In genomic region chr4:8860892-8861575, GRCh38 we compare ENCODE assay signal across 2 cellular contexts.
TF ChIP-seq lines count a peak whose summit lies in the region.

No MANE protein-coding gene starts in this region.

TF ChIP-seq in SK-N-SH, 30 proteins besides CTCF, POLR2A, EP300 and RAD21 (continued from another document):
- no peak for TF ChIP-seq NFIC (IDR thresholded peaks at IDR 0.05; ENCODE audit: borderline replicate concordance)
- no peak for TF ChIP-seq JUND (IDR thresholded peaks at IDR 0.05)
- TF ChIP-seq TAF1 (IDR thresholded peaks at IDR 0.05; ENCODE audit: borderline replicate concordance, low read depth, low read length), result no peak
- TF ChIP-seq MXI1 (IDR thresholded peaks at IDR 0.05; ENCODE audit: low read depth, low read length), result no peak
- TF ChIP-seq ELF1 (IDR thresholded peaks at IDR 0.05), result no peak
- TF ChIP-seq PBX3 (IDR thresholded peaks at IDR 0.05), result no peak
- no peak for TF ChIP-seq GATA2 (CRISPR knock-in tag; IDR thresholded peaks at IDR 0.05)
- no peak for TF ChIP-seq REST (IDR thresholded peaks at IDR 0.05; ENCODE audit: low read depth, low read length)
- TF ChIP-seq FOXM1 (IDR thresholded peaks at IDR 0.05; ENCODE audit: low read depth), result no peak
- TF ChIP-seq IRF3 (IDR thresholded peaks at IDR 0.05; ENCODE audit: low read depth, low read length), result no peak
- TF ChIP-seq CHD2 (IDR thresholded peaks at IDR 0.05; ENCODE audit: low read length, partially characterized antibody), result no peak
- no peak for TF ChIP-seq GABPA (IDR thresholded peaks at IDR 0.05; ENCODE audit: low read depth)
- no peak for TF ChIP-seq MAX (IDR thresholded peaks at IDR 0.05; ENCODE audit: low read depth)
- no peak for TF ChIP-seq POLR2AphosphoS5 (IDR thresholded peaks at IDR 0.05; ENCODE audit: low read depth, low read length)
- no peak for TF ChIP-seq SMC3 (IDR thresholded peaks at IDR 0.05; ENCODE audit: low read depth, low read length)

TF ChIP-seq in SK-N-SH treated with all-trans-retinoic acid at 6 μM for 48 hours, 23 proteins besides CTCF, POLR2A, EP300 and RAD21 (continued from another document):
- no peak for TF ChIP-seq CSRNP3 (CRISPR knock-in tag; IDR thresholded peaks at IDR 0.05)
